ENCODE assay signal across 18 cellular contexts in genomic region chr15:64864080-64864479, GRCh38. TPM values are rescaled to one million over a fixed set of nuclear protein-coding genes. Genes with fewer than 3 reads are reported as not detected.
DNase-seq lines count a peak whose midpoint lies in the region; ATAC-seq and TF ChIP-seq lines count a peak whose summit lies in the region.
"Had no signal": no experiment of that assay in that cellular context is flagged by ENCODE, and none has a peak within 500 bp of the region (broad histone marks: within the 10 kb centered on the region; RNA-seq: fewer than 3 reads in every experiment).

No MANE protein-coding gene starts in this region.

- POLR2A ChIA-PET in activated CD8-positive, alpha-beta T cell treated with anti-CD3 and anti-CD28 coated beads for 36 hours (lab: Charles Lee): interaction anchor here (0.7 kb wide), 1 partner anchor 360 kb away, joined by 4 read pairs; no protein-coding TSS in a partner anchor
- POLR2A ChIA-PET in activated CD8-positive, alpha-beta T cell treated with anti-CD3 and anti-CD28 coated beads, Interleukin-2, amount 10 ng/mL, durations not matched to agents 7 days and 5 days (lab: Charles Lee): no interaction called here

- no peaks in the 10 kb centered on the region for H3K9me3 Mint-ChIP-seq in activated CD8-positive, alpha-beta T cell treated with anti-CD3 and anti-CD28 coated beads for 36 hours
- no peaks in the 10 kb centered on the region for H3K9me3 Mint-ChIP-seq in activated CD8-positive, alpha-beta T cell treated with anti-CD3 and anti-CD28 coated beads, Interleukin-2, amount 10 ng/mL, durations not matched to agents 7 days and 5 days (ENCODE audit: insufficient read depth)
- H3K9me3 Mint-ChIP-seq in brain (no peaks in the 10 kb centered on the region), type B pancreatic cell (no peaks in the 10 kb centered on the region)
- no peaks in the 10 kb centered on the region for H3K9me3 Mint-ChIP-seq in natural killer cell treated with Interleukin-12 subunit alpha and Interleukin-12 subunit beta and Interleukin-15 and Interleukin-18, amount 100 ng/mL, for 72 hours
- H3K9me3 Mint-ChIP-seq: activated naive CD4-positive, alpha-beta T cell treated with anti-CD3 and anti-CD28 coated beads for 36 hours; CD8-positive, alpha-beta memory T cell had no signal

- intact Hi-C loops in activated CD8-positive, alpha-beta T cell treated with anti-CD3 and anti-CD28 coated beads for 36 hours (cut with micrococcal nuclease): no loop called here

- peak overlapping the region; percentile 22 for H3K27ac Mint-ChIP-seq in activated CD8-positive, alpha-beta T cell treated with anti-CD3 and anti-CD28 coated beads for 36 hours
- no peak overlapping the region for H3K27ac Mint-ChIP-seq in activated CD8-positive, alpha-beta T cell treated with anti-CD3 and anti-CD28 coated beads, Interleukin-2, amount 10 ng/mL, durations not matched to agents 7 days and 5 days
- H3K27ac Mint-ChIP-seq in brain: peak overlapping the region in 3 of 5 experiments; percentile 58 to 87 (median 65)
- H3K27ac Mint-ChIP-seq in natural killer cell treated with Interleukin-12 subunit alpha and Interleukin-12 subunit beta and Interleukin-15 and Interleukin-18, amount 100 ng/mL, for 72 hours: peak overlapping the region; percentile 62 to 77
- H3K27ac Mint-ChIP-seq in type B pancreatic cell: peak overlapping the region; percentile 50
- H3K27ac Mint-ChIP-seq: activated naive CD4-positive, alpha-beta T cell treated with anti-CD3 and anti-CD28 coated beads for 36 hours had no signal

- no peak for TF ChIP-seq CTCF in activated CD8-positive, alpha-beta T cell treated with anti-CD3 and anti-CD28 coated beads for 36 hours (IDR thresholded peaks at IDR 0.05)
- no peak for TF ChIP-seq CTCF in brain (conservative IDR thresholded peaks at IDR 0.05)
- TF ChIP-seq CTCF in type B pancreatic cell (conservative IDR thresholded peaks at IDR 0.05): no peak
- TF ChIP-seq CTCF in GM20000 (IDR thresholded peaks at IDR 0.05; ENCODE audit: extremely low read depth, missing control alignments): no peak

- peaks cover 2% of the 10 kb centered on the region for H3K36me3 Mint-ChIP-seq in activated CD8-positive, alpha-beta T cell treated with anti-CD3 and anti-CD28 coated beads for 36 hours (ENCODE audit: low read depth)
- H3K36me3 Mint-ChIP-seq in activated CD8-positive, alpha-beta T cell treated with anti-CD3 and anti-CD28 coated beads, Interleukin-2, amount 10 ng/mL, durations not matched to agents 7 days and 5 days (ENCODE audit: low read depth): peaks cover 38% of the 10 kb centered on the region
- no peaks in the 10 kb centered on the region for H3K36me3 Mint-ChIP-seq in brain
- peaks cover under 1% of the 10 kb centered on the region for H3K36me3 Mint-ChIP-seq in natural killer cell treated with Interleukin-12 subunit alpha and Interleukin-12 subunit beta and Interleukin-15 and Interleukin-18, amount 100 ng/mL, for 72 hours
- H3K36me3 Mint-ChIP-seq in type B pancreatic cell: no peaks in the 10 kb centered on the region

- no peak overlapping the region for H3K4me3 Mint-ChIP-seq in activated CD8-positive, alpha-beta T cell treated with anti-CD3 and anti-CD28 coated beads for 36 hours
- no peak overlapping the region for H3K4me3 Mint-ChIP-seq in activated CD8-positive, alpha-beta T cell treated with anti-CD3 and anti-CD28 coated beads, Interleukin-2, amount 10 ng/mL, durations not matched to agents 7 days and 5 days
- H3K4me3 Mint-ChIP-seq in brain: no peak overlapping the region
- no peak overlapping the region for H3K4me3 Mint-ChIP-seq in natural killer cell treated with Interleukin-12 subunit alpha and Interleukin-12 subunit beta and Interleukin-15 and Interleukin-18, amount 100 ng/mL, for 72 hours
- no peak overlapping the region for H3K4me3 Mint-ChIP-seq in type B pancreatic cell
- H3K4me3 Mint-ChIP-seq: activated naive CD4-positive, alpha-beta T cell treated with anti-CD3 and anti-CD28 coated beads for 36 hours; CD8-positive, alpha-beta memory T cell had no signal

- H3K27me3 Mint-ChIP-seq in activated CD8-positive, alpha-beta T cell treated with anti-CD3 and anti-CD28 coated beads for 36 hours: no peaks in the 10 kb centered on the region
- no peaks in the 10 kb centered on the region for H3K27me3 Mint-ChIP-seq in activated CD8-positive, alpha-beta T cell treated with anti-CD3 and anti-CD28 coated beads, Interleukin-2, amount 10 ng/mL, durations not matched to agents 7 days and 5 days (ENCODE audit: low read depth)
- peaks cover 6% of the 10 kb centered on the region for H3K27me3 Mint-ChIP-seq in brain
- no peaks in the 10 kb centered on the region for H3K27me3 Mint-ChIP-seq in natural killer cell treated with Interleukin-12 subunit alpha and Interleukin-12 subunit beta and Interleukin-15 and Interleukin-18, amount 100 ng/mL, for 72 hours
- no peaks in the 10 kb centered on the region for H3K27me3 Mint-ChIP-seq in type B pancreatic cell
- H3K27me3 Mint-ChIP-seq: CD8-positive, alpha-beta memory T cell had no signal

- H3K4me1 Mint-ChIP-seq in activated CD8-positive, alpha-beta T cell treated with anti-CD3 and anti-CD28 coated beads for 36 hours (ENCODE audit: low read depth): peaks cover 3% of the 10 kb centered on the region
- H3K4me1 Mint-ChIP-seq in activated CD8-positive, alpha-beta T cell treated with anti-CD3 and anti-CD28 coated beads, Interleukin-2, amount 10 ng/mL, durations not matched to agents 7 days and 5 days (ENCODE audit: low read depth): no peaks in the 10 kb centered on the region
- H3K4me1 Mint-ChIP-seq in brain: peaks cover 35% of the 10 kb centered on the region
- H3K4me1 Mint-ChIP-seq in natural killer cell treated with Interleukin-12 subunit alpha and Interleukin-12 subunit beta and Interleukin-15 and Interleukin-18, amount 100 ng/mL, for 72 hours (ENCODE audit: low read depth in 2 of 2): peaks cover 6 to 17% of the 10 kb centered on the region in 2 donors
- H3K4me1 Mint-ChIP-seq in type B pancreatic cell (ENCODE audit: unreplicated experiment): peaks cover 20% of the 10 kb centered on the region

- CTCF ChIA-PET in activated CD8-positive, alpha-beta T cell treated with anti-CD3 and anti-CD28 coated beads for 36 hours (lab: Charles Lee): interaction anchor here (1.3 to 3.3 kb wide), 2 partner anchors 18 to 54 kb away, joined by 4 to 10 read pairs; no protein-coding TSS in a partner anchor
- CTCF ChIA-PET in activated CD8-positive, alpha-beta T cell treated with anti-CD3 and anti-CD28 coated beads, Interleukin-2, amount 10 ng/mL, durations not matched to agents 7 days and 5 days (lab: Charles Lee): interaction anchor here (1.1 kb wide), 1 partner anchor 54 kb away, joined by 3 read pairs; no protein-coding TSS in a partner anchor

- no peak for DNase-seq in activated CD8-positive, alpha-beta T cell treated with anti-CD3 and anti-CD28 coated beads for 36 hours
- no peak for DNase-seq in activated CD8-positive, alpha-beta T cell treated with anti-CD3 and anti-CD28 coated beads, Interleukin-2, amount 10 ng/mL, durations not matched to agents 7 days and 5 days
- no peak for DNase-seq in natural killer cell treated with Interleukin-12 subunit alpha and Interleukin-12 subunit beta and Interleukin-15 and Interleukin-18, amount 100 ng/mL, for 72 hours (ENCODE audit: low spot score)
- DNase-seq in type B pancreatic cell (ENCODE audit: extremely low spot score, unreplicated experiment): no peak
- no peak for DNase-seq in GM20000 (ENCODE audit: low spot score)
- no peak for DNase-seq in NCI-H2029 (lab: John Stamatoyannopoulos, UW)
- DNase-seq in NCI-H1092 (lab: John Stamatoyannopoulos, UW): no peak
- DNase-seq: activated naive CD4-positive, alpha-beta T cell treated with anti-CD3 and anti-CD28 coated beads for 36 hours; brain microvascular endothelial cell; CD8-positive, alpha-beta memory T cell; effector CD8-positive, alpha-beta T cell; left colon; NCI-H2107; NCI-H774; stimulated activated CD4-positive, alpha-beta T cell treated with anti-CD3 and anti-CD28 coated beads, Interleukin-1b, Interleukin-23, amount 100 ng/mL, for 48 hours; SW 1271; WERI-Rb-1 had no signal

- no peak for ATAC-seq in activated CD8-positive, alpha-beta T cell treated with anti-CD3 and anti-CD28 coated beads for 36 hours
- ATAC-seq in activated CD8-positive, alpha-beta T cell treated with anti-CD3 and anti-CD28 coated beads, Interleukin-2, amount 10 ng/mL, durations not matched to agents 7 days and 5 days: no peak
- no peak for ATAC-seq in natural killer cell treated with Interleukin-12 subunit alpha and Interleukin-12 subunit beta and Interleukin-15 and Interleukin-18, amount 100 ng/mL, for 72 hours
- ATAC-seq: left colon had no signal

RNA-seq across cellular contexts. Expression of gene PLEKHO2, which starts 22.4 kb away (rescaled TPM):
- 10 to 100 TPM; 10.1 to 10.4 TPM for total RNA-seq in activated CD8-positive, alpha-beta T cell treated with anti-CD3 and anti-CD28 coated beads for 36 hours
- total RNA-seq in activated CD8-positive, alpha-beta T cell treated with anti-CD3 and anti-CD28 coated beads, Interleukin-2, amount 10 ng/mL, durations not matched to agents 7 days and 5 days: 10 to 100 TPM; 25.8 to 26.4 TPM
- polyA plus RNA-seq in brain (ENCODE audit: insufficient read depth, low read depth, low replicate concordance): 11.3 TPM
- 10 to 100 TPM; 31.2 to 47.2 TPM for total RNA-seq in natural killer cell treated with Interleukin-12 subunit alpha and Interleukin-12 subunit beta and Interleukin-15 and Interleukin-18, amount 100 ng/mL, for 72 hours
- 10.1 and 11.2 TPM in 2 replicates for total RNA-seq in type B pancreatic cell (ENCODE audit: low replicate concordance)

RNA-seq across cellular contexts. Expression of gene PIF1, which starts 38.6 kb away (rescaled TPM):
- 10 to 100 TPM; 50.0 TPM for total RNA-seq in activated CD8-positive, alpha-beta T cell treated with anti-CD3 and anti-CD28 coated beads for 36 hours
- 10 to 100 TPM; 69.1 to 71.1 TPM for total RNA-seq in activated CD8-positive, alpha-beta T cell treated with anti-CD3 and anti-CD28 coated beads, Interleukin-2, amount 10 ng/mL, durations not matched to agents 7 days and 5 days
- polyA plus RNA-seq in brain (ENCODE audit: insufficient read depth, low read depth, low replicate concordance): 3.4 TPM
- 10 to 100 TPM; 24.7 to 91.9 TPM for total RNA-seq in natural killer cell treated with Interleukin-12 subunit alpha and Interleukin-12 subunit beta and Interleukin-15 and Interleukin-18, amount 100 ng/mL, for 72 hours
- 8.0 and 30.5 TPM in 2 replicates for total RNA-seq in type B pancreatic cell (ENCODE audit: low replicate concordance)

RNA-seq across cellular contexts. Expression of gene ANKDD1A, which starts 47.6 kb away (rescaled TPM):
- 1 to 10 TPM; 3.4 to 4.3 TPM for total RNA-seq in activated CD8-positive, alpha-beta T cell treated with anti-CD3 and anti-CD28 coated beads for 36 hours
- 1 to 10 TPM; 9.1 to 9.5 TPM for total RNA-seq in activated CD8-positive, alpha-beta T cell treated with anti-CD3 and anti-CD28 coated beads, Interleukin-2, amount 10 ng/mL, durations not matched to agents 7 days and 5 days
- 3.8 TPM for polyA plus RNA-seq in brain (ENCODE audit: insufficient read depth, low read depth, low replicate concordance)
- total RNA-seq in natural killer cell treated with Interleukin-12 subunit alpha and Interleukin-12 subunit beta and Interleukin-15 and Interleukin-18, amount 100 ng/mL, for 72 hours: 1 to 10 TPM; 3.1 to 5.0 TPM
- total RNA-seq in type B pancreatic cell (ENCODE audit: low replicate concordance): 2.3 and 3.2 TPM in 2 replicates
